18 cellular contexts compared by ENCODE assay signal in the genomic region with DNA sequence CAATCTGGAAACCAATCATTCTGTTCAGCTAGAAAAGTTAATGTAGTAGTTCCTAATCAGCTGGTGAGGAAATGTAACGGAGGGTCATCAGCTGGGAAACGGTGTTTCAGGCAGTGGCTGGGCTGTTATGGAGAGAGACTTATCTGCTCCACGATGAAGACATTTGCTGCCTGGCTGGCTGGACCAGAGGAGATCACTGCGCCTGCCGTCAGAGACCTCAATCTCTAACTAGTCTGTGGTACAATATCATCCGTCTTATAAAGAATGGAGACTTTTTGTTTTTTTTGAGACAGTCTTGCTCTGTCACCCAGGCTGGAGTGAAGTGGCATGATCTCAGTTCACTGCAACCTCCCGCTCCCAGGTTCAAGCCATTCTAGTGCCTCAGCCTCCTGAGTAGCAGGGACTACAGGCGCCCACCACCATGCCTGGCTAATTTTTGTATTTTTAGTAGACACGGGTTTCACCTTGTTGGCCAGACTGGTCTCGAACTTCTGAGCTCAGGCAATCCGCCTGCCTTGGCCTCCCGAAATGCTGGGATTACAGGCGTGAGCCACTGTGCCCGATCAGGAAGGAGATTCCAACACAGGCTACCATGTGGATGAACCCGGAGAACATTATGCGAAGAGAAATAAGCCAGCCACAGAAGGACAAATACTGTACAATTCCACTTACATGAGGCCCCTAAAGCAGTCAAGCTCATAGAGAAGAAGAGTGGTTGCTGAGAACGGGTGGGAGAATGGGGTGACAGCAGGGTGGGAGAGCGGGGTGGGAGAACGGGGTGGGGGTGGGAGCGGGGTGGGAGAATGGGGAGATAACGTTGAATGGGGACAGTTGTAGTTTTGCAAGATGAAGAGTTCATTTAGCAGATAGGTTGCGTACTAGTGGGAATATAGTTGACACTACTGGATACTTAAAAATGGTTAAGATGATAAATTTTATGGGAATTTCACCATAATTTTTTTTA.
A peak's percentile ranks its signal among the peaks of the same experiment; 100 is the strongest.
DNase-seq lines count a peak whose midpoint lies in the region; ATAC-seq, FAIRE-seq and TF ChIP-seq lines count a peak whose summit lies in the region.
"Had no signal": no experiment of that assay in that cellular context is flagged by ENCODE, and none has a peak within 500 bp of the region (broad histone marks: within the 10 kb centered on the region; RNA-seq: fewer than 3 reads in every experiment).

No MANE protein-coding gene starts in this region.

- no peak for DNase-seq in GM12891 (ENCODE audit: insufficient read length, low spot score)
- no peak for DNase-seq in K562 (ENCODE audit: extremely low read depth in 1 of 4, low spot score in 3 of 4)
- DNase-seq in osteoblast (ENCODE audit: insufficient read length, low spot score, missing footprints), result peak; percentile 87
- no peak for DNase-seq in frontal cortex (ENCODE audit: low spot score in 2 of 2)
- DNase-seq: ACHN, C1 segment of cervical spinal cord, KG1, MV-4-11, NCI-H1694 treated with DMSO at 0.1 percent for 48 hours, NCI-H774, SHP77 treated with DMSO at 0.1 percent for 48 hours, SK-N-SH had no signal

- H3K4me2 ChIP-seq in K562 (ENCODE audit: insufficient read depth, low read length) (no peak overlapping the region), osteoblast (ENCODE audit: insufficient read depth, low read length) (no peak overlapping the region)
- H3K4me2 ChIP-seq: SK-N-SH had no signal

- H3K79me2 ChIP-seq in K562 (ENCODE audit: control insufficient read depth, insufficient read depth, low read length) (no peaks in the 10 kb centered on the region), osteoblast (ENCODE audit: insufficient read depth, low read length) (no peaks in the 10 kb centered on the region)

- BruUV-seq in K562 (replicated peaks; lab: Mats Ljungman, UMichigan), result no TSS peak

- peaks cover 77 to 97% of the 10 kb centered on the region in 2 experiments for H3K27me3 ChIP-seq in K562 (ENCODE audit: control insufficient read depth in 2 of 2, insufficient read depth in 2 of 2, low read length in 2 of 2)
- H3K27me3 ChIP-seq in osteoblast (ENCODE audit: insufficient read depth, low read length), result no peaks in the 10 kb centered on the region

- peaks cover 21% of the 10 kb centered on the region for H4K20me1 ChIP-seq in K562 (replicated peaks; ENCODE audit: control insufficient read depth, insufficient read depth, low read length)
- peaks cover 2% of the 10 kb centered on the region for H4K20me1 ChIP-seq in osteoblast (ENCODE audit: insufficient read depth, low read length)

- TF ChIP-seq CTCF in K562 (IDR thresholded peaks at IDR 0.05 in 2 of 3, conservative IDR thresholded peaks at IDR 0.05 in 1 of 3; ENCODE audit: insufficient read depth in 2 of 3, low read depth in 1 of 3, low read length in 3 of 3), result no peak
- TF ChIP-seq CTCF in osteoblast (IDR thresholded peaks at IDR 0.05; ENCODE audit: extremely low read depth, low read depth, low read length), result no peak

- FAIRE-seq in GM12891 (lab: Jason Lieb, UNC) (no peak), K562 (lab: Jason Lieb, UNC) (peak; percentile 35), frontal cortex (lab: Jason Lieb, UNC) (no peak)
- FAIRE-seq: D721Med, GM12892 had no signal

- no peak overlapping the region for H3K27ac ChIP-seq in K562 (ENCODE audit: extremely low read depth, low read depth, low read length)
- H3K27ac ChIP-seq in osteoblast (ENCODE audit: low read depth, low read length), result no peak overlapping the region

- no peak for TF ChIP-seq RAD21 in K562 (CRISPR knock-in tag; conservative IDR thresholded peaks at IDR 0.05 in 1 of 2, IDR thresholded peaks at IDR 0.05 in 1 of 2)

- in situ Hi-C loops in K562 (cut with MboI), result loop anchor here (5.0 kb wide), 1 partner anchor 947 kb away; no protein-coding TSS in a partner anchor

- CTCF ChIA-PET in K562 (lab: Yijun Ruan, JAX; ENCODE audit: low intra/inter-chr PET ratio), result interaction anchor here (0.6 kb wide), 1 partner anchor 42 kb away, joined by 4 read pairs; no protein-coding TSS in a partner anchor

- no peaks in the 10 kb centered on the region for H3K9me3 ChIP-seq in K562 (replicated peaks; ENCODE audit: control insufficient read depth, insufficient read depth, low read depth, low read length)
- no peaks in the 10 kb centered on the region for H3K9me3 ChIP-seq in osteoblast (ENCODE audit: low read depth, low read length)
- H3K9me3 ChIP-seq: HAP-1, SK-N-SH had no signal

- H3K36me3 ChIP-seq in K562 (ENCODE audit: control insufficient read depth, insufficient read depth, low read length) (no peaks in the 10 kb centered on the region), osteoblast (ENCODE audit: insufficient read depth, low read length) (no peaks in the 10 kb centered on the region)
- H3K36me3 ChIP-seq: HAP-1 had no signal

- POLR2A ChIA-PET in K562 (lab: Yijun Ruan, JAX), result no interaction called here

- TF ChIP-seq POLR2A in GM12891 (IDR thresholded peaks at IDR 0.05; ENCODE audit: low read depth, low read length), result peak; percentile 41; the same call in 1 of the 2 replicates
- TF ChIP-seq POLR2A in GM19193 (IDR thresholded peaks at IDR 0.05; ENCODE audit: extremely low read depth, insufficient read depth, insufficient read length), result peak; percentile 19
- TF ChIP-seq POLR2A in K562 (conservative IDR thresholded peaks at IDR 0.05), result no peak

- H3K9ac ChIP-seq in K562 (ENCODE audit: insufficient read depth in 1 of 2, low read depth in 2 of 2, low read length in 2 of 2), result no peak overlapping the region
- H3K9ac ChIP-seq: SK-N-SH had no signal

- 8% methylated on average over 16 of the region's 22 CpGs for WGBS in K562 (ENCODE audit: insufficient coverage, low coverage, missing lambda C conversion rate)

- TF ChIP-seq EP300 in K562 (IDR thresholded peaks at IDR 0.05; ENCODE audit: low read length), result no peak

- intact Hi-C loops in K562 (cut with micrococcal nuclease), result no loop called here

- H3K4me1 ChIP-seq in K562 (replicated peaks in 1 of 2; ENCODE audit: control insufficient read depth in 2 of 2, insufficient read depth in 2 of 2, low read length in 2 of 2) (peaks cover 0 to 15% of the 10 kb centered on the region in 2 experiments; a peak in 1 of 5 replicates), osteoblast (ENCODE audit: insufficient read depth, low read length) (no peaks in the 10 kb centered on the region)
- H3K4me1 ChIP-seq: HAP-1 had no signal

- no peaks in the 10 kb centered on the region for H3K9me1 ChIP-seq in K562 (ENCODE audit: control insufficient read depth, insufficient read depth, low read length)

- no peak overlapping the region for H3K4me3 ChIP-seq in K562
- H3K4me3 ChIP-seq in osteoblast (ENCODE audit: insufficient read depth, low read length), result no peak overlapping the region
- H3K4me3 ChIP-seq: HAP-1 had no signal

- H2AFZ ChIP-seq in K562 (ENCODE audit: low read depth, low read length) (no peak overlapping the region), osteoblast (ENCODE audit: low read length) (no peak overlapping the region)

- ATAC-seq in K562 (no peak), GM18517 (IDR thresholded peaks at IDR 0.05; ENCODE audit: unreplicated experiment) (no peak), HG02571 (IDR thresholded peaks at IDR 0.05; ENCODE audit: unreplicated experiment) (no peak)

TF ChIP-seq in GM12891, 5 proteins besides CTCF, POLR2A, EP300 and RAD21:
- TF ChIP-seq POU2F2 (IDR thresholded peaks at IDR 0.05; ENCODE audit: low read depth, low read length) (no peak), TAF1 (IDR thresholded peaks at IDR 0.05; ENCODE audit: low read depth, low read length) (no peak), PAX5 (IDR thresholded peaks at IDR 0.05; ENCODE audit: insufficient read depth, low read length, severe bottlenecking) (no peak), POLR2AphosphoS5 (IDR thresholded peaks at IDR 0.05; ENCODE audit: low read depth, low read length) (no peak), SPI1 (IDR thresholded peaks at IDR 0.05; ENCODE audit: low read depth, low read length) (no peak)

TF ChIP-seq in K562, 482 proteins besides CTCF, POLR2A, EP300 and RAD21:
- TF ChIP-seq NCOA4 (IDR thresholded peaks at IDR 0.05; ENCODE audit: partially characterized antibody) (no peak), PCBP1 (IDR thresholded peaks at IDR 0.05; ENCODE audit: low read depth, low read length, poor library complexity, severe bottlenecking) (no peak), CXXC5 (CRISPR knock-in tag; IDR thresholded peaks at IDR 0.05) (no peak)
- TF ChIP-seq, protein P1, sequence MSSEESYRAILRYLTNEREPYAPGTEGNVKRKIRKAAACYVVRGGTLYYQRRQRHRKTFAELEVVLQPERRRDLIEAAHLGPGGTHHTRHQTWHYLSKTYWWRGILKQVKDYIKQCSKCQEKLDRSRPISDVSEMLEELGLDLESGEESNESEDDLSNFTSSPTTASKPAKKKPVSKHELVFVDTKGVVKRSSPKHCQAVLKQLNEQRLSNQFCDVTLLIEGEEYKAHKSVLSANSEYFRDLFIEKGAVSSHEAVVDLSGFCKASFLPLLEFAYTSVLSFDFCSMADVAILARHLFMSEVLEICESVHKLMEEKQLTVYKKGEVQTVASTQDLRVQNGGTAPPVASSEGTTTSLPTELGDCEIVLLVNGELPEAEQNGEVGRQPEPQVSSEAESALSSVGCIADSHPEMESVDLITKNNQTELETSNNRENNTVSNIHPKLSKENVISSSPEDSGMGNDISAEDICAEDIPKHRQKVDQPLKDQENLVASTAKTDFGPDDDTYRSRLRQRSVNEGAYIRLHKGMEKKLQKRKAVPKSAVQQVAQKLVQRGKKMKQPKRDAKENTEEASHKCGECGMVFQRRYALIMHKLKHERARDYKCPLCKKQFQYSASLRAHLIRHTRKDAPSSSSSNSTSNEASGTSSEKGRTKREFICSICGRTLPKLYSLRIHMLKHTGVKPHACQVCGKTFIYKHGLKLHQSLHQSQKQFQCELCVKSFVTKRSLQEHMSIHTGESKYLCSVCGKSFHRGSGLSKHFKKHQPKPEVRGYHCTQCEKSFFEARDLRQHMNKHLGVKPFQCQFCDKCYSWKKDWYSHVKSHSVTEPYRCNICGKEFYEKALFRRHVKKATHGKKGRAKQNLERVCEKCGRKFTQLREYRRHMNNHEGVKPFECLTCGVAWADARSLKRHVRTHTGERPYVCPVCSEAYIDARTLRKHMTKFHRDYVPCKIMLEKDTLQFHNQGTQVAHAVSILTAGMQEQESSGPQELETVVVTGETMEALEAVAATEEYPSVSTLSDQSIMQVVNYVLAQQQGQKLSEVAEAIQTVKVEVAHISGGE (CRISPR knock-in tag; IDR thresholded peaks at IDR 0.05), result peak in 1 of 3 experiments; percentile 90; a peak in 2 of 6 replicates
TF ChIP-seq in K562: peak in this region for 1.
